1 cellular context compared by ENCODE assay signal in genomic region chr2:197851451-197851850, GRCh38.
TF ChIP-seq lines count a peak whose summit lies in the region.

No MANE protein-coding gene starts in this region.

TF ChIP-seq in HCT116, 20 proteins besides CTCF, POLR2A, EP300 and RAD21 (continued from another document):
- TF ChIP-seq REST (IDR thresholded peaks at IDR 0.05; ENCODE audit: low read depth) (no peak), SP1 (IDR thresholded peaks at IDR 0.05; ENCODE audit: low read depth) (no peak), YY1 (IDR thresholded peaks at IDR 0.05; ENCODE audit: extremely low read depth, insufficient replicate concordance, low read depth, low read length) (no peak), SIN3A (IDR thresholded peaks at IDR 0.05; ENCODE audit: low read depth) (no peak), FOSL1 (IDR thresholded peaks at IDR 0.05; ENCODE audit: low read depth) (no peak), CBX3 (IDR thresholded peaks at IDR 0.05; ENCODE audit: low read depth) (no peak), ZNF274 (IDR thresholded peaks at IDR 0.05; ENCODE audit: low read depth, low read length) (no peak)
